8 cellular contexts compared by ENCODE assay signal in the genomic region with DNA sequence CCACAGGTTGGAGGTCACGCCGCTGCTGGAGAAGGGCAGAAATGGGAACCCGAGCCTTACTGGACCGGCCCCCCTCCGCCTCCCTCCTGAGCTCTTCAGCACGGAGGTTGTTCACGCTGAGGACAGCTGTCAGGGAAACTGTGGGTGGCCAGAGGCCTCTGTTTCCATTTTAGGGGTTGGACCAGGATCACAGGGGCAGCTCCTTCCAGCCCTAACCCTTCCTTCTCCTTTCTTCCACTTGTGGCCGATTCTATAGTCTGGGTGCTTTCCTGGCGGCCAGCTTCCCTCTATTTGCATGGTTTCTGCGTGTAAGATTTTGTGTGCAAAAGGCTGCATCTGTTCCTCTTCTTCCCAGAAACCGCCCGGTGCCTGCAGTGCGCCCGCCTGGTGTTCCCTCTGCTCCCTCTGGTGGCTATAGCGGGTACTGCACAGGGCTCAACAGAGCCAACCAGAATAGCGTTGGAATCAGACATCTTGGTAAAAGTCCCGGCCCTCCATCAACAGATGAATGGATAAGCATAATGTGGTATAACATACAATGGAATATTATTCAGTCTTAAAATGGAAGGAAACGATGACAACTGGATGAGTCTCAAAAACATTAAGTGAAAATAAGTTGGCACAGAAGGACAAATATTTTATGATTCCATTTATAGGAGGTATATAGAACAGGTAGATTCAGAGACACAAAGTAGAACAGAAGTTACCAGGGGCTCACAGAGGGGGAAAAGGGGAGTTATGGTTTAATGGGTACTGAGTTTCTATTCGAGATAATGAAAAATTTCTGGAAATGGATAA. TPM values are rescaled to one million over a fixed set of nuclear protein-coding genes. Genes with fewer than 3 reads are reported as not detected.
DNase-seq lines count a peak whose midpoint lies in the region; ATAC-seq, FAIRE-seq and TF ChIP-seq lines count a peak whose summit lies in the region.

No MANE protein-coding gene starts in this region.

- no peaks in the 10 kb centered on the region for H3K9me3 Mint-ChIP-seq in T-helper 2 cell treated with Interferon-gamma antibody and Interleukin-4, amounts not matched to agents 5 μg/mL and 100 μg/mL, for 36 hours

- H3K27me3 Mint-ChIP-seq in T-helper 2 cell treated with Interferon-gamma antibody and Interleukin-4, amounts not matched to agents 5 μg/mL and 100 μg/mL, for 36 hours (ENCODE audit: low read depth): peaks cover 4% of the 10 kb centered on the region

- H3K4me3 ChIP-seq in A673 (ENCODE audit: low read depth, low read length, poor library complexity, severe bottlenecking): no peak overlapping the region
- no peak overlapping the region for H3K4me3 ChIP-seq in right cardiac atrium (ENCODE audit: low read length)

- no peak overlapping the region for H3K4me3 Mint-ChIP-seq in T-helper 2 cell treated with Interferon-gamma antibody and Interleukin-4, amounts not matched to agents 5 μg/mL and 100 μg/mL, for 36 hours

- peak; percentile 88 for FAIRE-seq in GM18507 (lab: Jason Lieb, UNC)

- WGBS in right cardiac atrium: 11% methylated on average over 19 of the region's 19 CpGs

- ATAC-seq in right cardiac atrium (peak; percentile 88 to 89), sciatic nerve (peak; percentile 94), HG02759 (IDR thresholded peaks at IDR 0.05; ENCODE audit: unreplicated experiment) (no peak)

- peaks cover 3% of the 10 kb centered on the region for H3K4me1 Mint-ChIP-seq in T-helper 2 cell treated with Interferon-gamma antibody and Interleukin-4, amounts not matched to agents 5 μg/mL and 100 μg/mL, for 36 hours (ENCODE audit: low read depth)

- no peaks in the 10 kb centered on the region for H3K27me3 ChIP-seq in A673 (replicated peaks; ENCODE audit: insufficient read depth, low read depth, low read length, poor library complexity)
- H3K27me3 ChIP-seq in right cardiac atrium (ENCODE audit: control insufficient read depth, insufficient read depth): no peaks in the 10 kb centered on the region

- POLR2A ChIA-PET in A673 (lab: Charles Lee; ENCODE audit: low non-redundant PET): no interaction called here

- TF ChIP-seq CTCF in A673 (conservative IDR thresholded peaks at IDR 0.05; ENCODE audit: low read depth, low read length): peak; percentile 100

- no TSS peak for BruUV-seq in A673 (replicated peaks; lab: Mats Ljungman, UMichigan)

- no peaks in the 10 kb centered on the region for H3K36me3 ChIP-seq in A673 (ENCODE audit: insufficient read depth, low read length, poor library complexity, severe bottlenecking)

- peaks cover 4% of the 10 kb centered on the region for H3K4me1 ChIP-seq in A673 (ENCODE audit: insufficient read depth, low read length, poor library complexity, severe bottlenecking)
- peaks cover 2% of the 10 kb centered on the region for H3K4me1 ChIP-seq in right cardiac atrium (ENCODE audit: control insufficient read depth, insufficient read depth, low read length)

- no peak overlapping the region for H3K27ac Mint-ChIP-seq in T-helper 2 cell treated with Interferon-gamma antibody and Interleukin-4, amounts not matched to agents 5 μg/mL and 100 μg/mL, for 36 hours

- CTCF ChIA-PET in A673 (lab: Charles Lee): interaction anchor here (0.6 to 5.6 kb wide), 8 partner anchors 49 to 130 kb away, joined by 3 to 101 read pairs (median 4); no protein-coding TSS in a partner anchor

- intact Hi-C loops in A673 (cut with micrococcal nuclease; ENCODE audit: unreplicated experiment): loop anchor here (1.0 to 10.0 kb wide), 3 partner anchors 118 to 629 kb away; no protein-coding TSS in a partner anchor
- intact Hi-C loops in right cardiac atrium (cut with DNase I): loop anchor here (1.0 to 2.0 kb wide), 3 partner anchors 115 to 118 kb away; no protein-coding TSS in a partner anchor
- intact Hi-C loops in sciatic nerve (cut with DNase I): loop anchor here (5.0 kb wide), 1 partner anchor 117 kb away; no protein-coding TSS in a partner anchor

- H3K9me3 ChIP-seq in A673 (ENCODE audit: low read depth, low read length, poor library complexity, severe bottlenecking) (no peaks in the 10 kb centered on the region), right cardiac atrium (ENCODE audit: control insufficient read depth, low read length) (no peaks in the 10 kb centered on the region)

- H3K27ac ChIP-seq in A673 (ENCODE audit: low read depth, low read length, poor library complexity, severe bottlenecking) (no peak overlapping the region), right cardiac atrium (ENCODE audit: low read length) (no peak overlapping the region)

- H3K36me3 Mint-ChIP-seq in T-helper 2 cell treated with Interferon-gamma antibody and Interleukin-4, amounts not matched to agents 5 μg/mL and 100 μg/mL, for 36 hours (ENCODE audit: low read depth): no peaks in the 10 kb centered on the region

- DNase-seq in A673 (ENCODE audit: low spot score) (peak; percentile 91), GM18507 (ENCODE audit: extremely low spot score, insufficient read length, low read depth) (peak; percentile 65), NCI-H128 (lab: John Stamatoyannopoulos, UW; ENCODE audit: unreplicated experiment) (peak; percentile 61), anterior cingulate cortex (lab: John Stamatoyannopoulos, UW) (peak; percentile 14 to 96 (median 78)), right cardiac atrium (peak; percentile 84 to 96 (median 92)), sciatic nerve (ENCODE audit: low spot score) (peak; percentile 95)
- DNase-seq in T-helper 2 cell treated with Interferon-gamma antibody and Interleukin-4, amounts not matched to agents 5 μg/mL and 100 μg/mL, for 36 hours (ENCODE audit: low spot score): peak; percentile 65

RNA-seq across cellular contexts. Expression of gene SLC22A8, which starts 8.4 kb away (rescaled TPM):
- total RNA-seq in A673 (2021) (not detected in 2 replicates), right cardiac atrium (not detected), sciatic nerve (not detected)
- polyA plus RNA-seq in right cardiac atrium: not detected

RNA-seq across cellular contexts. Expression of gene SLC22A6, which starts 39.3 kb away (rescaled TPM):
- total RNA-seq in A673 (2021): not detected in 2 replicates
- not detected for total RNA-seq in right cardiac atrium
- not detected for polyA plus RNA-seq in right cardiac atrium
- not detected for total RNA-seq in sciatic nerve
